ENCODE assay signal across 10 cellular contexts in genomic region chr1:12475947-12476346, GRCh38.
DNase-seq lines count a peak whose midpoint lies in the region; ATAC-seq and TF ChIP-seq lines count a peak whose summit lies in the region.
"Had no signal": no experiment of that assay in that cellular context is flagged by ENCODE, and none has a peak within 500 bp of the region (broad histone marks: within the 10 kb centered on the region; RNA-seq: fewer than 3 reads in every experiment).

No MANE protein-coding gene starts in this region.

- TF ChIP-seq CTCF in left ventricle myocardium inferior (IDR thresholded peaks at IDR 0.05; ENCODE audit: borderline replicate concordance), result no peak
- no peak for TF ChIP-seq CTCF in ascending aorta (IDR thresholded peaks at IDR 0.05)
- no peak for TF ChIP-seq CTCF in upper lobe of left lung (IDR thresholded peaks at IDR 0.05)

- DNase-seq in left ventricle myocardium inferior (no peak), left ventricle myocardium superior (no peak), ascending aorta (ENCODE audit: low spot score in 2 of 2) (peak in 1 of 2 donors; percentile 61), upper lobe of left lung (peak in 1 of 2 donors; percentile 55), SIG-M5 (lab: John Stamatoyannopoulos, UW) (no peak), Ammon's horn (ENCODE audit: low spot score) (no peak)
- DNase-seq in activated effector memory CD4-positive, alpha-beta T cell treated with Interleukin-2 at 50 U/mL for 16 hours, result no peak
- DNase-seq: NK-92 treated with Interleukin-12 subunit alpha and Interleukin-12 subunit beta, amount 100 ng/mL, for 24 hours had no signal

- no peak overlapping the region for H3K9ac ChIP-seq in muscle layer of colon (ENCODE audit: low read length)
- H3K9ac ChIP-seq: parathyroid adenoma had no signal

- H3K4me3 ChIP-seq in left ventricle myocardium inferior (no peak overlapping the region), ascending aorta (no peak overlapping the region), muscle layer of colon (ENCODE audit: low read depth in 1 of 2, low read length in 2 of 2) (no peak overlapping the region), upper lobe of left lung (no peak overlapping the region)

- intact Hi-C loops in left ventricle myocardium inferior (cut with micrococcal nuclease) (loop anchor here (2.0 kb wide), 1 partner anchor 69 kb away; no protein-coding TSS in a partner anchor), left ventricle myocardium superior (cut with micrococcal nuclease) (no loop called here), ascending aorta (cut with DNase I) (loop anchor here (5.0 kb wide), 1 partner anchor 39 kb away; no protein-coding TSS in a partner anchor)

- TF ChIP-seq EP300 in upper lobe of left lung (IDR thresholded peaks at IDR 0.05), result no peak

- ATAC-seq in left ventricle myocardium superior (no peak), upper lobe of left lung (ENCODE audit: low FRiP score in 2 of 2) (peak in 1 of 2 donors; percentile 50)

- H3K27me3 ChIP-seq in left ventricle myocardium inferior (ENCODE audit: low read depth) (no peaks in the 10 kb centered on the region), ascending aorta (no peaks in the 10 kb centered on the region), muscle layer of colon (ENCODE audit: control insufficient read depth in 1 of 2, insufficient read depth in 2 of 2, low read length in 2 of 2) (no peaks in the 10 kb centered on the region), upper lobe of left lung (no peaks in the 10 kb centered on the region)

- peaks cover 100% of the 10 kb centered on the region for H3K4me1 ChIP-seq in left ventricle myocardium inferior
- H3K4me1 ChIP-seq in ascending aorta, result peaks cover 36 to 65% of the 10 kb centered on the region in 2 donors
- H3K4me1 ChIP-seq in muscle layer of colon (ENCODE audit: insufficient read depth, low read length), result peaks cover 90% of the 10 kb centered on the region
- peaks cover 77 to 85% (median 81%) of the 10 kb centered on the region in 4 donors for H3K4me1 ChIP-seq in upper lobe of left lung

- H3K27ac ChIP-seq in left ventricle myocardium inferior (replicated peaks), result peak overlapping the region; percentile 89
- H3K27ac ChIP-seq in ascending aorta, result peak overlapping the region; percentile 62 to 88
- peak overlapping the region; percentile 68 for H3K27ac ChIP-seq in muscle layer of colon (ENCODE audit: low read depth, low read length)
- peak overlapping the region; percentile 4 to 77 (median 68) for H3K27ac ChIP-seq in upper lobe of left lung
- H3K27ac ChIP-seq: parathyroid adenoma had no signal

- no peak for TF ChIP-seq POLR2A in upper lobe of left lung (IDR thresholded peaks at IDR 0.05)

- H3K9me3 ChIP-seq in left ventricle myocardium inferior (replicated peaks), result no peaks in the 10 kb centered on the region
- no peaks in the 10 kb centered on the region for H3K9me3 ChIP-seq in ascending aorta
- H3K9me3 ChIP-seq in muscle layer of colon (ENCODE audit: low read length), result no peaks in the 10 kb centered on the region
- H3K9me3 ChIP-seq in upper lobe of left lung, result no peaks in the 10 kb centered on the region

- no peaks in the 10 kb centered on the region for H3K36me3 ChIP-seq in left ventricle myocardium inferior
- H3K36me3 ChIP-seq in ascending aorta, result no peaks in the 10 kb centered on the region
- H3K36me3 ChIP-seq in muscle layer of colon (ENCODE audit: insufficient read depth, low read length), result no peaks in the 10 kb centered on the region
- no peaks in the 10 kb centered on the region for H3K36me3 ChIP-seq in upper lobe of left lung

- WGBS in upper lobe of left lung, 2 donors, result 44 to 62% methylated on average over 2 of the region's 2 CpGs
